ENCODE assay signal across 27 cellular contexts in genomic region chr9:113933188-113933587, GRCh38. TPM values are rescaled to one million over a fixed set of nuclear protein-coding genes. Genes with fewer than 3 reads are reported as not detected.
DNase-seq lines count a peak whose midpoint lies in the region; ATAC-seq, FAIRE-seq and TF ChIP-seq lines count a peak whose summit lies in the region.
"Had no signal": no experiment of that assay in that cellular context is flagged by ENCODE, and none has a peak within 500 bp of the region (broad histone marks: within the 10 kb centered on the region; RNA-seq: fewer than 3 reads in every experiment).

No MANE protein-coding gene starts in this region.

- H3K36me3 Mint-ChIP-seq in activated CD8-positive, alpha-beta memory T cell treated with anti-CD3 and anti-CD28 coated beads, Interleukin-2, amount 10 ng/mL, durations not matched to agents 7 days and 5 days: no peaks in the 10 kb centered on the region
- H3K36me3 Mint-ChIP-seq in activated naive CD4-positive, alpha-beta T cell treated with anti-CD3 and anti-CD28 coated beads, Interleukin-2, amount 50 U/mL, for 72 hours: no peaks in the 10 kb centered on the region
- H3K36me3 Mint-ChIP-seq: activated naive CD8-positive, alpha-beta T cell treated with anti-CD3 and anti-CD28 coated beads for 36 hours had no signal

- peaks cover 79% of the 10 kb centered on the region for H3K79me2 ChIP-seq in endothelial cell of umbilical vein (ENCODE audit: control insufficient read depth, insufficient read depth, low read length)

- H3K9me1 ChIP-seq in endothelial cell of umbilical vein (replicated peaks; ENCODE audit: control insufficient read depth, extremely low read depth, insufficient read depth, low read length): no peaks in the 10 kb centered on the region

- ATAC-seq in activated CD8-positive, alpha-beta memory T cell treated with anti-CD3 and anti-CD28 coated beads, Interleukin-2, amount 10 ng/mL, durations not matched to agents 7 days and 5 days: no peak
- ATAC-seq in thoracic aorta (ENCODE audit: insufficient number of reproducible peaks, low FRiP score, low read depth): peak; percentile 50
- no peak for ATAC-seq in activated naive CD4-positive, alpha-beta T cell treated with anti-CD3 and anti-CD28 coated beads, Interleukin-2, amount 50 U/mL, for 72 hours
- ATAC-seq: lower lobe of right lung; naive thymus-derived CD8-positive, alpha-beta T cell had no signal

- DNase-seq in activated CD8-positive, alpha-beta memory T cell treated with anti-CD3 and anti-CD28 coated beads, Interleukin-2, amount 50 U/mL, for 48 hours: peak; percentile 8
- no peak for DNase-seq in activated CD8-positive, alpha-beta memory T cell treated with anti-CD3 and anti-CD28 coated beads, Interleukin-2, amount 10 ng/mL, durations not matched to agents 7 days and 5 days
- DNase-seq in endothelial cell of umbilical vein (ENCODE audit: low read depth, low spot score) (peak; percentile 10), islet precursor cell (peak; percentile 19), thoracic aorta (ENCODE audit: low spot score) (peak; percentile 46), AML-193 (lab: John Stamatoyannopoulos, UW) (no peak)
- no peak for DNase-seq in central memory CD4-positive, alpha-beta T cell
- no peak for DNase-seq in activated naive CD4-positive, alpha-beta T cell treated with anti-CD3 and anti-CD28 coated beads, Interleukin-2, amount 50 U/mL, for 72 hours (ENCODE audit: low spot score in 2 of 2)
- DNase-seq: activated CD4-positive, alpha-beta memory T cell treated with anti-CD3 and anti-CD28 coated beads, Interleukin-2, amount 10 ng/mL, durations not matched to agents 7 days and 5 days; activated CD4-positive, alpha-beta T cell treated with anti-CD3 and anti-CD28 coated beads for 1 hour; activated naive CD8-positive, alpha-beta T cell treated with anti-CD3 and anti-CD28 coated beads for 36 hours; CD4-positive, alpha-beta T cell; HCEC 1CT; kidney; lower lobe of right lung; MM.1S; naive thymus-derived CD8-positive, alpha-beta T cell; NCI-H2029 treated with DMSO at 0.1 percent for 48 hours; NCI-H2227 treated with DMSO at 0.1 percent for 48 hours; NCI-H526; nucleus accumbens; PC-9; SHP77; small intestine; stimulated activated naive CD4-positive, alpha-beta T cell treated with Interleukin-2 at 50 U/mL for 16 hours had no signal

- no peaks in the 10 kb centered on the region for H4K20me1 ChIP-seq in endothelial cell of umbilical vein (replicated peaks; ENCODE audit: control insufficient read depth, extremely low read depth, insufficient read depth, low read length)

- dilution Hi-C loops in endothelial cell of umbilical vein (cut with MboI; ENCODE audit: extremely low pct_ligation_motif_present, low sequenced_read_pairs): no loop called here

- POLR2A ChIA-PET in endothelial cell of umbilical vein (lab: Charles Lee): no interaction called here

- CTCF ChIA-PET in activated CD8-positive, alpha-beta memory T cell treated with anti-CD3 and anti-CD28 coated beads, Interleukin-2, amount 10 ng/mL, durations not matched to agents 7 days and 5 days (lab: Charles Lee): no interaction called here
- CTCF ChIA-PET in endothelial cell of umbilical vein (lab: Charles Lee): interaction anchor here (0.7 to 1.2 kb wide), 3 partner anchors 25 to 195 kb away, joined by 3 to 4 read pairs (median 3); no protein-coding TSS in a partner anchor

- H3K36me3 ChIP-seq in endothelial cell of umbilical vein (ENCODE audit: control insufficient read depth in 2 of 2, extremely low read depth in 1 of 2, insufficient read depth in 2 of 2, low read length in 2 of 2) (no peaks in the 10 kb centered on the region), thoracic aorta (no peaks in the 10 kb centered on the region)
- H3K36me3 ChIP-seq: lower lobe of right lung had no signal

- H3K4me2 ChIP-seq in endothelial cell of umbilical vein (ENCODE audit: insufficient read depth, low read length): no peak overlapping the region
- H3K4me2 ChIP-seq: KMS-11, PC-9 had no signal

- H2AFZ ChIP-seq in endothelial cell of umbilical vein (ENCODE audit: low read depth, low read length): no peak overlapping the region
- H2AFZ ChIP-seq: PC-9 had no signal

- no peaks in the 10 kb centered on the region for H3K27me3 ChIP-seq in endothelial cell of umbilical vein (ENCODE audit: control insufficient read depth in 2 of 2, insufficient read depth in 2 of 2, low read length in 2 of 2)
- no peaks in the 10 kb centered on the region for H3K27me3 ChIP-seq in thoracic aorta (replicated peaks; ENCODE audit: insufficient read depth)

- no peak overlapping the region for H3K4me3 ChIP-seq in endothelial cell of umbilical vein (replicated peaks in 1 of 3; ENCODE audit: insufficient read depth in 1 of 3, low read depth in 1 of 3, low read length in 3 of 3)
- H3K4me3 ChIP-seq in thoracic aorta: no peak overlapping the region
- H3K4me3 ChIP-seq: lower lobe of right lung, PC-9 had no signal

- FAIRE-seq in endothelial cell of umbilical vein (lab: Jason Lieb, UNC): no peak
- FAIRE-seq: D721Med, kidney, small intestine had no signal

- H3K9me3 Mint-ChIP-seq in activated CD8-positive, alpha-beta memory T cell treated with anti-CD3 and anti-CD28 coated beads, Interleukin-2, amount 10 ng/mL, durations not matched to agents 7 days and 5 days (ENCODE audit: low read depth): no peaks in the 10 kb centered on the region
- H3K9me3 Mint-ChIP-seq in activated naive CD4-positive, alpha-beta T cell treated with anti-CD3 and anti-CD28 coated beads, Interleukin-2, amount 50 U/mL, for 72 hours: peaks cover 0 to 5% of the 10 kb centered on the region in 2 donors
- H3K9me3 Mint-ChIP-seq: activated CD4-positive, alpha-beta memory T cell treated with anti-CD3 and anti-CD28 coated beads, Interleukin-2, amount 10 ng/mL, durations not matched to agents 7 days and 5 days had no signal

- TF ChIP-seq CTCF in endothelial cell of umbilical vein (IDR thresholded peaks at IDR 0.05; ENCODE audit: extremely low read depth in 1 of 2, insufficient read depth in 1 of 2, low read depth in 1 of 2, low read length in 2 of 2) (no peak), thoracic aorta (IDR thresholded peaks at IDR 0.05) (no peak)

- no peak for TF ChIP-seq POLR2A in endothelial cell of umbilical vein (IDR thresholded peaks at IDR 0.05; ENCODE audit: low read depth, low read length)

- no peak overlapping the region for H3K27ac Mint-ChIP-seq in activated CD8-positive, alpha-beta memory T cell treated with anti-CD3 and anti-CD28 coated beads, Interleukin-2, amount 10 ng/mL, durations not matched to agents 7 days and 5 days
- H3K27ac Mint-ChIP-seq in activated naive CD4-positive, alpha-beta T cell treated with anti-CD3 and anti-CD28 coated beads, Interleukin-2, amount 50 U/mL, for 72 hours: no peak overlapping the region
- H3K27ac Mint-ChIP-seq: activated CD4-positive, alpha-beta memory T cell treated with anti-CD3 and anti-CD28 coated beads, Interleukin-2, amount 10 ng/mL, durations not matched to agents 7 days and 5 days; activated naive CD8-positive, alpha-beta T cell treated with anti-CD3 and anti-CD28 coated beads for 36 hours; CD4-positive, alpha-beta T cell; naive thymus-derived CD8-positive, alpha-beta T cell had no signal

- H3K27ac ChIP-seq in endothelial cell of umbilical vein (ENCODE audit: insufficient read depth, low read depth, low read length) (no peak overlapping the region), thoracic aorta (peak overlapping the region; percentile 62 to 75)
- H3K27ac ChIP-seq: KMS-11, lower lobe of right lung, PC-9 had no signal

- H3K27me3 Mint-ChIP-seq in activated CD8-positive, alpha-beta memory T cell treated with anti-CD3 and anti-CD28 coated beads, Interleukin-2, amount 10 ng/mL, durations not matched to agents 7 days and 5 days: peaks cover 2% of the 10 kb centered on the region
- H3K27me3 Mint-ChIP-seq: activated naive CD8-positive, alpha-beta T cell treated with anti-CD3 and anti-CD28 coated beads for 36 hours; CD4-positive, alpha-beta T cell had no signal

- intact Hi-C loops in endothelial cell of umbilical vein (cut with micrococcal nuclease): no loop called here

- no peaks in the 10 kb centered on the region for H3K4me1 Mint-ChIP-seq in activated CD8-positive, alpha-beta memory T cell treated with anti-CD3 and anti-CD28 coated beads, Interleukin-2, amount 10 ng/mL, durations not matched to agents 7 days and 5 days
- H3K4me1 Mint-ChIP-seq: activated CD4-positive, alpha-beta memory T cell treated with anti-CD3 and anti-CD28 coated beads, Interleukin-2, amount 10 ng/mL, durations not matched to agents 7 days and 5 days; activated naive CD8-positive, alpha-beta T cell treated with anti-CD3 and anti-CD28 coated beads for 36 hours; naive thymus-derived CD8-positive, alpha-beta T cell had no signal

- H3K4me1 ChIP-seq in endothelial cell of umbilical vein (ENCODE audit: control insufficient read depth, extremely low read depth, insufficient read depth, low read length) (peaks cover 40% of the 10 kb centered on the region), thoracic aorta (ENCODE audit: control insufficient read depth in 1 of 2, low read depth in 2 of 2) (peaks cover 15 to 61% of the 10 kb centered on the region in 2 donors)

- H3K9me3 ChIP-seq in endothelial cell of umbilical vein (replicated peaks; ENCODE audit: control insufficient read depth, insufficient read depth, low read length): no peaks in the 10 kb centered on the region
- H3K9me3 ChIP-seq in thoracic aorta: peaks cover 4% of the 10 kb centered on the region

- no peak overlapping the region for H3K9ac ChIP-seq in endothelial cell of umbilical vein (replicated peaks; ENCODE audit: extremely low read depth, insufficient read depth, low read length)
- H3K9ac ChIP-seq: KMS-11 had no signal

- BruUV-seq in endothelial cell of umbilical vein (replicated peaks; lab: Mats Ljungman, UMichigan): no TSS peak

- no peak overlapping the region for H3K4me3 Mint-ChIP-seq in activated CD8-positive, alpha-beta memory T cell treated with anti-CD3 and anti-CD28 coated beads, Interleukin-2, amount 10 ng/mL, durations not matched to agents 7 days and 5 days
- H3K4me3 Mint-ChIP-seq: activated CD4-positive, alpha-beta memory T cell treated with anti-CD3 and anti-CD28 coated beads, Interleukin-2, amount 10 ng/mL, durations not matched to agents 7 days and 5 days; activated naive CD8-positive, alpha-beta T cell treated with anti-CD3 and anti-CD28 coated beads for 36 hours; CD4-positive, alpha-beta T cell; naive thymus-derived CD8-positive, alpha-beta T cell had no signal

RNA-seq across cellular contexts. Expression of gene ZNF618, which starts 57.1 kb away (rescaled TPM):
- total RNA-seq in activated CD8-positive, alpha-beta memory T cell treated with anti-CD3 and anti-CD28 coated beads, Interleukin-2, amount 10 ng/mL, durations not matched to agents 7 days and 5 days: under 1 TPM; 0.54 to 0.79 TPM
- total RNA-seq in endothelial cell of umbilical vein: 60.6 and 80.3 TPM in 2 replicates
- 19.8 and 22.6 TPM in 2 replicates for polyA plus RNA-seq in endothelial cell of umbilical vein
- polyA plus RNA-seq in endothelial cell of umbilical vein (2011; cell fraction: cytosol; rRNA removed): 19.6 TPM in 2 replicates
- 63.9 and 74.5 TPM in 2 replicates for polyA plus RNA-seq in endothelial cell of umbilical vein (2011; cell fraction: nucleus; rRNA removed)
- 40.4 TPM in 2 replicates for polyA plus RNA-seq in endothelial cell of umbilical vein (2012)
- polyA minus RNA-seq in endothelial cell of umbilical vein: 47.0 and 51.6 TPM in 2 replicates
- 0.82 TPM for polyA minus RNA-seq in endothelial cell of umbilical vein (2011; cell fraction: cytosol; rRNA and poly(A)+ RNA removed)
- polyA minus RNA-seq in endothelial cell of umbilical vein (2011; cell fraction: nucleus; rRNA and poly(A)+ RNA removed): 56.2 and 62.2 TPM in 2 replicates
- total RNA-seq in thoracic aorta: 10 to 100 TPM; 16.6 to 24.9 TPM
- total RNA-seq in activated naive CD4-positive, alpha-beta T cell treated with anti-CD3 and anti-CD28 coated beads, Interleukin-2, amount 50 U/mL, for 72 hours: under 1 TPM; 0.08 to 0.09 TPM

Comparison
In these comparisons a context has a peak if more than half of its experiments do, and no peak if none do; other contexts are left out.
1. DNase-seq: peak in activated CD8-positive, alpha-beta memory T cell treated with anti-CD3 and anti-CD28 coated beads, Interleukin-2, amount 50 U/mL, for 48 hours (single experiment), endothelial cell of umbilical vein (single experiment), islet precursor cell (single experiment) and thoracic aorta (single experiment); none in activated CD8-positive, alpha-beta memory T cell treated with anti-CD3 and anti-CD28 coated beads, Interleukin-2, amount 10 ng/mL, durations not matched to agents 7 days and 5 days (single experiment), AML-193 (0 of 2), central memory CD4-positive, alpha-beta T cell (single experiment) and activated naive CD4-positive, alpha-beta T cell treated with anti-CD3 and anti-CD28 coated beads, Interleukin-2, amount 50 U/mL, for 72 hours (0 of 2).
2. RNA of gene ZNF618, which starts 57.1 kb away (total RNA-seq): 60.6 to 80.3 TPM in endothelial cell of umbilical vein and 16.6 to 24.9 TPM in thoracic aorta; 0.54 to 0.79 TPM in activated CD8-positive, alpha-beta memory T cell treated with anti-CD3 and anti-CD28 coated beads, Interleukin-2, amount 10 ng/mL, durations not matched to agents 7 days and 5 days and 0.08 to 0.09 TPM in activated naive CD4-positive, alpha-beta T cell treated with anti-CD3 and anti-CD28 coated beads, Interleukin-2, amount 50 U/mL, for 72 hours; every median in the first group is over 4 times any median in the second.